Comparison of ENCODE assay signal across 2 cellular contexts in genomic region chr10:17101257-17101909, GRCh38.
TF ChIP-seq lines count a peak whose summit lies in the region.

No MANE protein-coding gene starts in this region.

TF ChIP-seq in A549, 52 proteins besides CTCF, POLR2A, EP300 and RAD21:
- no peak for TF ChIP-seq PHF8 (IDR thresholded peaks at IDR 0.05; ENCODE audit: borderline replicate concordance, low read depth)
- no peak for TF ChIP-seq KDM1A (IDR thresholded peaks at IDR 0.05; ENCODE audit: low read depth)
- TF ChIP-seq FOSB (CRISPR knock-in tag; IDR thresholded peaks at IDR 0.05) = no peak

TF ChIP-seq in IMR-90, 13 proteins besides CTCF, POLR2A, EP300 and RAD21:
- TF ChIP-seq BHLHE40 (IDR thresholded peaks at IDR 0.05; ENCODE audit: low read depth, low read length) (no peak), USF2 (IDR thresholded peaks at IDR 0.05; ENCODE audit: low read depth, low read length) (no peak), RCOR1 (IDR thresholded peaks at IDR 0.05; ENCODE audit: insufficient replicate concordance, low read length) (no peak), CHD1 (IDR thresholded peaks at IDR 0.05; ENCODE audit: low read depth, low read length) (no peak), NFE2L2 (IDR thresholded peaks at IDR 0.05; ENCODE audit: low read depth, low read length) (no peak), RFX5 (IDR thresholded peaks at IDR 0.05; ENCODE audit: low read depth, low read length) (no peak), FOS (IDR thresholded peaks at IDR 0.05; ENCODE audit: low read depth, low read length) (no peak)
